In genomic region chr10:125052146-125052545, GRCh38 we compare ENCODE assay signal across 1 cellular context.
TF ChIP-seq lines count a peak whose summit lies in the region.

No MANE protein-coding gene starts in this region.

TF ChIP-seq in GM23338, 12 proteins besides CTCF, POLR2A, EP300 and RAD21 (continued from another document):
- TF ChIP-seq REST (IDR thresholded peaks at IDR 0.05; ENCODE audit: unreplicated experiment) (no peak), POLR2AphosphoS5 (IDR thresholded peaks at IDR 0.05; ENCODE audit: low read depth) (no peak), CREB1 (CRISPR knock-in tag; IDR thresholded peaks at IDR 0.05; ENCODE audit: low read depth) (no peak)
